36 cellular contexts compared by ENCODE assay signal in genomic region chrX:50158616-50159015, GRCh38. TPM values are rescaled to one million over a fixed set of nuclear protein-coding genes. Genes with fewer than 3 reads are reported as not detected.
"Had no signal": no experiment of that assay in that cellular context is flagged by ENCODE, and none has a peak within 500 bp of the region (broad histone marks: within the 10 kb centered on the region; RNA-seq: fewer than 3 reads in every experiment).

No MANE protein-coding gene starts in this region.

- H3K27me3 Mint-ChIP-seq: activated CD4-positive, alpha-beta T cell treated with anti-CD3 and anti-CD28 coated beads for 36 hours; activated naive CD4-positive, alpha-beta T cell treated with anti-CD3 and anti-CD28 coated beads, Interleukin-2, amount 50 U/mL, for 24 hours; dendritic cell treated with granulocyte-macrophage colony-stimulating factor and Interleukin-4, amounts not matched to agents 40 ng/mL and 50 ng/mL, for 4 days; progenitor cell of endocrine pancreas had no signal

- DNase-seq: activated CD4-positive, alpha-beta T cell treated with anti-CD3 and anti-CD28 coated beads for 36 hours; activated CD4-positive, CD25-positive, alpha-beta regulatory T cell; activated CD8-positive, alpha-beta memory T cell treated with anti-CD3 and anti-CD28 coated beads, Interleukin-2, amount 10 ng/mL, durations not matched to agents 7 days and 5 days; activated CD8-positive, alpha-beta T cell treated with anti-CD3 and anti-CD28 coated beads, Interleukin-2, amount 10 ng/mL, durations not matched to agents 7 days and 5 days; activated naive CD8-positive, alpha-beta T cell treated with anti-CD3 and anti-CD28 coated beads, Interleukin-2, amount 50 U/mL, for 24 hours; activated T-cell treated with anti-CD3 and anti-CD28 coated beads, Interleukin-2, amount 50 U/mL, for 48 hours; amygdala; caudate nucleus; endodermal cell; foreskin fibroblast; head of caudate nucleus; hypothalamus; immature natural killer cell; kidney; lower lobe of right lung; mesendoderm; ovary; retina; sigmoid colon; stimulated activated CD4-positive, alpha-beta T cell treated with anti-CD3 and anti-CD28 coated beads, Interleukin-1b, Interleukin-23, amount 100 ng/mL, for 48 hours; stimulated activated naive B cell treated with anti-CD40 and anti-IgM and Interleukin-4, amounts not matched to agents 10 μg/mL and 1 μg/mL and 100 μg/mL, for 72 hours; stomach; T-cell; thyroid gland had no signal

- ATAC-seq: activated CD4-positive, alpha-beta T cell treated with anti-CD3 and anti-CD28 coated beads for 36 hours; activated CD8-positive, alpha-beta memory T cell treated with anti-CD3 and anti-CD28 coated beads, Interleukin-2, amount 10 ng/mL, durations not matched to agents 7 days and 5 days; activated CD8-positive, alpha-beta T cell treated with anti-CD3 and anti-CD28 coated beads, Interleukin-2, amount 10 ng/mL, durations not matched to agents 7 days and 5 days; activated naive CD8-positive, alpha-beta T cell treated with anti-CD3 and anti-CD28 coated beads, Interleukin-2, amount 50 U/mL, for 24 hours; esophagus mucosa; left lobe of liver; lower lobe of right lung; stimulated activated naive B cell treated with anti-CD40 and anti-IgM and Interleukin-4, amounts not matched to agents 10 μg/mL and 1 μg/mL and 100 μg/mL, for 72 hours; T-cell had no signal

- H3K27me3 ChIP-seq: ovary, sigmoid colon, stomach, thyroid gland had no signal

- H3K4me1 Mint-ChIP-seq: activated CD4-positive, alpha-beta T cell treated with anti-CD3 and anti-CD28 coated beads for 36 hours; activated naive CD4-positive, alpha-beta T cell treated with anti-CD3 and anti-CD28 coated beads, Interleukin-2, amount 50 U/mL, for 24 hours; activated naive CD8-positive, alpha-beta T cell treated with anti-CD3 and anti-CD28 coated beads, Interleukin-2, amount 50 U/mL, for 24 hours; endodermal cell; immature natural killer cell; stimulated activated naive B cell treated with anti-CD40 and anti-IgM and Interleukin-4, amounts not matched to agents 10 μg/mL and 1 μg/mL and 100 μg/mL, for 72 hours; T-cell had no signal

- H3K27ac Mint-ChIP-seq: activated CD4-positive, alpha-beta T cell treated with anti-CD3 and anti-CD28 coated beads for 36 hours; activated CD8-positive, alpha-beta memory T cell treated with anti-CD3 and anti-CD28 coated beads, Interleukin-2, amount 10 ng/mL, durations not matched to agents 7 days and 5 days; activated CD8-positive, alpha-beta T cell treated with anti-CD3 and anti-CD28 coated beads, Interleukin-2, amount 10 ng/mL, durations not matched to agents 7 days and 5 days; activated naive CD4-positive, alpha-beta T cell treated with anti-CD3 and anti-CD28 coated beads, Interleukin-2, amount 50 U/mL, for 24 hours; activated naive CD8-positive, alpha-beta T cell treated with anti-CD3 and anti-CD28 coated beads, Interleukin-2, amount 50 U/mL, for 24 hours; activated T-helper 2 cell treated with anti-CD3 and anti-CD28 coated beads, Interferon-gamma antibody, Interleukin-2, Interleukin-4, amounts not matched to agents 10 μg/mL and 5 μg/mL and 100 μg/mL, durations not matched to agents 14 hours and 24 hours and 36 hours; dendritic cell treated with granulocyte-macrophage colony-stimulating factor and Interleukin-4, amounts not matched to agents 40 ng/mL and 50 ng/mL, for 4 days; endodermal cell; immature natural killer cell; progenitor cell of endocrine pancreas; stimulated activated naive B cell treated with anti-CD40 and anti-IgM and Interleukin-4, amounts not matched to agents 10 μg/mL and 1 μg/mL and 100 μg/mL, for 72 hours; T-cell had no signal

- FAIRE-seq: kidney had no signal

- H3K9me3 ChIP-seq: lower lobe of right lung, ovary, sigmoid colon, stomach, thyroid gland had no signal

- H3K36me3 Mint-ChIP-seq: activated CD8-positive, alpha-beta memory T cell treated with anti-CD3 and anti-CD28 coated beads, Interleukin-2, amount 10 ng/mL, durations not matched to agents 7 days and 5 days; activated naive CD4-positive, alpha-beta T cell treated with anti-CD3 and anti-CD28 coated beads, Interleukin-2, amount 50 U/mL, for 24 hours; immature natural killer cell; stimulated activated naive B cell treated with anti-CD40 and anti-IgM and Interleukin-4, amounts not matched to agents 10 μg/mL and 1 μg/mL and 100 μg/mL, for 72 hours; T-cell had no signal

- H3K4me3 Mint-ChIP-seq: activated CD4-positive, alpha-beta T cell treated with anti-CD3 and anti-CD28 coated beads for 36 hours; activated CD8-positive, alpha-beta memory T cell treated with anti-CD3 and anti-CD28 coated beads, Interleukin-2, amount 10 ng/mL, durations not matched to agents 7 days and 5 days; activated CD8-positive, alpha-beta T cell treated with anti-CD3 and anti-CD28 coated beads, Interleukin-2, amount 10 ng/mL, durations not matched to agents 7 days and 5 days; activated naive CD4-positive, alpha-beta T cell treated with anti-CD3 and anti-CD28 coated beads, Interleukin-2, amount 50 U/mL, for 24 hours; activated naive CD8-positive, alpha-beta T cell treated with anti-CD3 and anti-CD28 coated beads, Interleukin-2, amount 50 U/mL, for 24 hours; dendritic cell treated with granulocyte-macrophage colony-stimulating factor and Interleukin-4, amounts not matched to agents 40 ng/mL and 50 ng/mL, for 4 days; endodermal cell; immature natural killer cell; stimulated activated naive B cell treated with anti-CD40 and anti-IgM and Interleukin-4, amounts not matched to agents 10 μg/mL and 1 μg/mL and 100 μg/mL, for 72 hours; T-cell had no signal

- H3K4me1 ChIP-seq: lower lobe of right lung, sigmoid colon, stomach, thyroid gland had no signal

- H3K4me2 ChIP-seq: smooth muscle cell had no signal

- H3K4me3 ChIP-seq: lower lobe of right lung, ovary, sigmoid colon, smooth muscle cell, stomach, thyroid gland had no signal

- H3K9me3 Mint-ChIP-seq: activated naive CD4-positive, alpha-beta T cell treated with anti-CD3 and anti-CD28 coated beads, Interleukin-2, amount 50 U/mL, for 24 hours; activated naive CD8-positive, alpha-beta T cell treated with anti-CD3 and anti-CD28 coated beads, Interleukin-2, amount 50 U/mL, for 24 hours; activated T-helper 2 cell treated with anti-CD3 and anti-CD28 coated beads, Interferon-gamma antibody, Interleukin-2, Interleukin-4, amounts not matched to agents 10 μg/mL and 5 μg/mL and 100 μg/mL, durations not matched to agents 14 hours and 24 hours and 36 hours; dendritic cell treated with granulocyte-macrophage colony-stimulating factor and Interleukin-4, amounts not matched to agents 40 ng/mL and 50 ng/mL, for 4 days; immature natural killer cell; stimulated activated naive B cell treated with anti-CD40 and anti-IgM and Interleukin-4, amounts not matched to agents 10 μg/mL and 1 μg/mL and 100 μg/mL, for 72 hours; T-cell had no signal

- H3K27ac ChIP-seq: lower lobe of right lung, ovary, sigmoid colon, stomach, thyroid gland had no signal

- H3K36me3 ChIP-seq: lower lobe of right lung, ovary, sigmoid colon, stomach, thyroid gland had no signal

RNA-seq across cellular contexts. Expression of gene AKAP4, which starts 42.2 kb away (rescaled TPM):
- total RNA-seq: activated CD4-positive, alpha-beta T cell treated with anti-CD3 and anti-CD28 coated beads for 36 hours; activated CD8-positive, alpha-beta memory T cell treated with anti-CD3 and anti-CD28 coated beads, Interleukin-2, amount 10 ng/mL, durations not matched to agents 7 days and 5 days; activated CD8-positive, alpha-beta T cell treated with anti-CD3 and anti-CD28 coated beads, Interleukin-2, amount 10 ng/mL, durations not matched to agents 7 days and 5 days; activated T-helper 2 cell treated with anti-CD3 and anti-CD28 coated beads, Interferon-gamma antibody, Interleukin-2, Interleukin-4, amounts not matched to agents 10 μg/mL and 5 μg/mL and 100 μg/mL, durations not matched to agents 14 hours and 24 hours and 36 hours; chondrocyte; endodermal cell; esophagus mucosa; kidney; left lobe of liver; lower lobe of right lung; mononuclear cell; ovary; progenitor cell of endocrine pancreas; sigmoid colon; smooth muscle cell; stomach; T-cell; T-helper 2 cell treated with Interferon-gamma antibody and Interleukin-4, amounts not matched to agents 100 ng/mL and 5 ng/mL, for 36 hours; ureter had no signal
- polyA plus RNA-seq: immature natural killer cell, neural cell, ovary, sigmoid colon, smooth muscle cell, stomach had no signal

RNA-seq across cellular contexts. Expression of gene CCNB3, which starts 45.9 kb away (rescaled TPM):
- polyA plus RNA-seq: smooth muscle cell had no signal
